Comparison of ENCODE assay signal across 1 cellular context in the genomic region with DNA sequence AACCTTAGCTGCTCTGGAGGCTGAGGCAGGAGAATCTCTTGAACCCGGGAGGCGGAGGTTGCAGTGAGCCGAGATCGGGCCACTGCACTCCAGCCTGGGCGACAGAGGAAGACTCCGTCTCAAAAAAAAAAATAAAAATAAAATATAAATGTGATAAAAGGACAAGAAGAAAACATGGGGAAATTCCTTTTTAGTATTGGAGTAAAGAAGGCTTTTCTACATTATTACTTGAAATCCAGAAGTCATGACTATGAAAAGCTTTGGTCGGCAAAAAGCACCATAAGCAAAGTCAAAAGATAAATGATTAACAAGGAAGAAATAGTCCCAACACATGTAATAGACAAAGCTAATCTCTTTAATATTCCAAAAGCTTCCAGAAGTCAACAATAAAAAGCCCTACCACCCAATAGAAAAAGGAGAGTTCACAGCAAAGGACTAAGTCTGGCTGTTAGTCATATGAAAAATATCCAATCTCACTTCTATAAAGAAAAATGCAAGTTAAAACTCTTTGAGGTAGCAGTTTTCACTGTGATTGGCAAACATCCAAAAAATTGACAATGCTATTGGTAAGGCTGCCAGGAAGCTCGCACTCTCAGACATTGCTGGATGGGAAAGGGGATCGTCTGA.
TF ChIP-seq lines count a peak whose summit lies in the region.

No MANE protein-coding gene starts in this region.

TF ChIP-seq in HCT116, 20 proteins besides CTCF, POLR2A, EP300 and RAD21 (continued from another document):
- TF ChIP-seq, protein P1, sequence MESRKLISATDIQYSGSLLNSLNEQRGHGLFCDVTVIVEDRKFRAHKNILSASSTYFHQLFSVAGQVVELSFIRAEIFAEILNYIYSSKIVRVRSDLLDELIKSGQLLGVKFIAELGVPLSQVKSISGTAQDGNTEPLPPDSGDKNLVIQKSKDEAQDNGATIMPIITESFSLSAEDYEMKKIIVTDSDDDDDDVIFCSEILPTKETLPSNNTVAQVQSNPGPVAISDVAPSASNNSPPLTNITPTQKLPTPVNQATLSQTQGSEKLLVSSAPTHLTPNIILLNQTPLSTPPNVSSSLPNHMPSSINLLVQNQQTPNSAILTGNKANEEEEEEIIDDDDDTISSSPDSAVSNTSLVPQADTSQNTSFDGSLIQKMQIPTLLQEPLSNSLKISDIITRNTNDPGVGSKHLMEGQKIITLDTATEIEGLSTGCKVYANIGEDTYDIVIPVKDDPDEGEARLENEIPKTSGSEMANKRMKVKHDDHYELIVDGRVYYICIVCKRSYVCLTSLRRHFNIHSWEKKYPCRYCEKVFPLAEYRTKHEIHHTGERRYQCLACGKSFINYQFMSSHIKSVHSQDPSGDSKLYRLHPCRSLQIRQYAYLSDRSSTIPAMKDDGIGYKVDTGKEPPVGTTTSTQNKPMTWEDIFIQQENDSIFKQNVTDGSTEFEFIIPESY (IDR thresholded peaks at IDR 0.05; ENCODE audit: extremely low read depth, insufficient replicate concordance, low read length) = no peak
